Comparison of ENCODE assay signal across 16 cellular contexts in the genomic region with DNA sequence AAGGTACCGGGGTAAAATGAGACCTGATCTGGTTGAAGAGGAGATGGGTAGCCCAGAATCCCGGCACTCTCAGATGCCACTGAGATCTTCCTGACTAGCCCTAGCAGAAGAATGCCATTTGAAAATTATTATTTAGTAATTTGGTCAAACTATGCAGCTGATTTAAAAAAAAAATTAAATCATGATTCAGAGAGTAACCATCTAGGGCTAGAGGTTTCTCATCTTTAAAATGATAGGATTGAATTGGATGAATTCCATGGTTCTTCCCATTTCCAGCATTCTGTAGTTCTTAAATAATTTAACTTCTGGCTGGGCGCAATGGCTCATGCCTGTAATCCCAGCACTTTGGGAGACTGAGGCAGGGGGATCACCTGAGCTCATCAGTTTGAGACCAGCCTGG.
"Had no signal": no experiment of that assay in that cellular context is flagged by ENCODE, and none has a peak within 500 bp of the region (broad histone marks: within the 10 kb centered on the region; RNA-seq: fewer than 3 reads in every experiment).

No MANE protein-coding gene starts in this region.

- H3K9me3 ChIP-seq: breast epithelium, mucosa of descending colon had no signal

- ATAC-seq: activated CD8-positive, alpha-beta T cell treated with anti-CD3 and anti-CD28 coated beads, Interleukin-2, amount 10 ng/mL, durations not matched to agents 7 days and 5 days; effector memory CD8-positive, alpha-beta T cell; left lobe of liver; mucosa of descending colon; naive thymus-derived CD8-positive, alpha-beta T cell; stimulated activated effector memory CD8-positive, alpha-beta T cell treated with anti-CD3 and anti-CD28 coated beads, Interleukin-12 subunit alpha, Interleukin-12 subunit beta, amount 100 ng/mL, for 72 hours had no signal

- H3K4me3 ChIP-seq: breast epithelium, mucosa of descending colon had no signal

- H3K4me3 Mint-ChIP-seq: activated CD4-positive, alpha-beta T cell treated with anti-CD3 and anti-CD28 coated beads, Interleukin-2, amount 10 ng/mL, durations not matched to agents 24 days and 14 days; activated CD8-positive, alpha-beta T cell treated with anti-CD3 and anti-CD28 coated beads, Interleukin-2, amount 10 ng/mL, durations not matched to agents 7 days and 5 days; activated naive CD8-positive, alpha-beta T cell treated with anti-CD3 and anti-CD28 coated beads, Interleukin-2, amount 10 ng/mL, durations not matched to agents 7 days and 5 days; activated T-helper 1 cell treated with anti-CD3 and anti-CD28 coated beads, Interleukin-12 subunit alpha, Interleukin-12 subunit beta, Interleukin-2, Interleukin-4 antibody, amounts not matched to agents 30 ng/mL and 10 ng/mL and 1 ng/mL, durations not matched to agents 14 hours and 24 hours and 36 hours; dendritic cell treated with granulocyte-macrophage colony-stimulating factor and Interleukin-4, amounts not matched to agents 40 ng/mL and 50 ng/mL, for 4 days; effector memory CD8-positive, alpha-beta T cell; naive thymus-derived CD8-positive, alpha-beta T cell; stimulated activated effector memory CD8-positive, alpha-beta T cell treated with anti-CD3 and anti-CD28 coated beads, Interleukin-12 subunit alpha, Interleukin-12 subunit beta, amount 100 ng/mL, for 72 hours had no signal

- H3K4me1 Mint-ChIP-seq: activated CD4-positive, alpha-beta T cell treated with anti-CD3 and anti-CD28 coated beads, Interleukin-2, amount 10 ng/mL, durations not matched to agents 24 days and 14 days had no signal

- H3K4me1 ChIP-seq: breast epithelium had no signal

- H3K27ac ChIP-seq: breast epithelium had no signal

- H3K36me3 Mint-ChIP-seq: naive thymus-derived CD8-positive, alpha-beta T cell; stimulated activated effector memory CD8-positive, alpha-beta T cell treated with anti-CD3 and anti-CD28 coated beads, Interleukin-12 subunit alpha, Interleukin-12 subunit beta, amount 100 ng/mL, for 72 hours had no signal

- H3K27me3 ChIP-seq: breast epithelium had no signal

- H3K9me3 Mint-ChIP-seq: activated naive CD8-positive, alpha-beta T cell treated with anti-CD3 and anti-CD28 coated beads, Interleukin-2, amount 10 ng/mL, durations not matched to agents 7 days and 5 days; dendritic cell treated with granulocyte-macrophage colony-stimulating factor and Interleukin-4, amounts not matched to agents 40 ng/mL and 50 ng/mL, for 4 days had no signal

- H3K36me3 ChIP-seq: breast epithelium had no signal

- H3K27ac Mint-ChIP-seq: activated CD4-positive, alpha-beta T cell treated with anti-CD3 and anti-CD28 coated beads, Interleukin-2, amount 10 ng/mL, durations not matched to agents 24 days and 14 days; activated CD8-positive, alpha-beta T cell treated with anti-CD3 and anti-CD28 coated beads, Interleukin-2, amount 10 ng/mL, durations not matched to agents 7 days and 5 days; activated naive CD8-positive, alpha-beta T cell treated with anti-CD3 and anti-CD28 coated beads, Interleukin-2, amount 10 ng/mL, durations not matched to agents 7 days and 5 days; activated T-helper 1 cell treated with anti-CD3 and anti-CD28 coated beads, Interleukin-12 subunit alpha, Interleukin-12 subunit beta, Interleukin-2, Interleukin-4 antibody, amounts not matched to agents 30 ng/mL and 10 ng/mL and 1 ng/mL, durations not matched to agents 14 hours and 24 hours and 36 hours; dendritic cell treated with granulocyte-macrophage colony-stimulating factor and Interleukin-4, amounts not matched to agents 40 ng/mL and 50 ng/mL, for 4 days; effector memory CD8-positive, alpha-beta T cell; stimulated activated effector memory CD8-positive, alpha-beta T cell treated with anti-CD3 and anti-CD28 coated beads, Interleukin-12 subunit alpha, Interleukin-12 subunit beta, amount 100 ng/mL, for 72 hours had no signal

- H3K27me3 Mint-ChIP-seq: activated CD4-positive, alpha-beta T cell treated with anti-CD3 and anti-CD28 coated beads, Interleukin-2, amount 10 ng/mL, durations not matched to agents 24 days and 14 days; activated naive CD8-positive, alpha-beta T cell treated with anti-CD3 and anti-CD28 coated beads, Interleukin-2, amount 10 ng/mL, durations not matched to agents 7 days and 5 days; dendritic cell treated with granulocyte-macrophage colony-stimulating factor and Interleukin-4, amounts not matched to agents 40 ng/mL and 50 ng/mL, for 4 days had no signal

- DNase-seq: activated CD4-positive, alpha-beta T cell treated with anti-CD3 and anti-CD28 coated beads, Interleukin-2, amount 10 ng/mL, durations not matched to agents 24 days and 14 days; activated CD4-positive, CD25-positive, alpha-beta regulatory T cell; activated CD8-positive, alpha-beta memory T cell treated with anti-CD3 and anti-CD28 coated beads, Interleukin-2, amount 50 U/mL, for 4 hours; activated CD8-positive, alpha-beta T cell treated with anti-CD3 and anti-CD28 coated beads, Interleukin-2, amount 10 ng/mL, durations not matched to agents 7 days and 5 days; activated naive CD8-positive, alpha-beta T cell treated with anti-CD3 and anti-CD28 coated beads, Interleukin-2, amount 10 ng/mL, durations not matched to agents 7 days and 5 days; cerebellar nuclear complex; effector memory CD8-positive, alpha-beta T cell; foreskin melanocyte; head of caudate nucleus; mucosa of descending colon; naive thymus-derived CD8-positive, alpha-beta T cell had no signal
